In the genomic region with DNA sequence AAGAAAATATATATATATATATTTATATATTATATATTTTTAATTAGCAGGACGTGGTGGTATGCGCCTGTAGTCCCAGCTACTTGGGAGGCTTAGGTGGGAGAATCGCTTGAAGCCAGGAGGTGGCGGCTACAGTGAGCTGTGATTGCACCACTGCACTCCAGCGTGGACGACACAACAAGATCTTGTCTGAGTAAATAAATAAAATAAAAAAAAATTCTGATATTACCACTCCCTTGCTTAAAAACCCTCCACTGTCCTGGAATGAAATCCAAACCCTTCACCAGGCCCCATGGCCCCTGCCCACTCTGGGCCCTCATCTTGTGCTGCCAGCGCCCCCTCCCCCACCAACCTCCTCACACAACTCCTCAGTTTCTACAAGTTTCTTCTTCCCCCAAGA, we compare ENCODE assay signal across 13 cellular contexts. TPM values are rescaled to one million over a fixed set of nuclear protein-coding genes. Genes with fewer than 3 reads are reported as not detected.
DNase-seq lines count a peak whose midpoint lies in the region; ATAC-seq and TF ChIP-seq lines count a peak whose summit lies in the region.
"Had no signal": no experiment of that assay in that cellular context is flagged by ENCODE, and none has a peak within 500 bp of the region (broad histone marks: within the 10 kb centered on the region; RNA-seq: fewer than 3 reads in every experiment).

No MANE protein-coding gene starts in this region.

- no peaks in the 10 kb centered on the region for H3K36me3 Mint-ChIP-seq in T-cell

- ATAC-seq in heart left ventricle (no peak), Right ventricle myocardium superior (ENCODE audit: poor library complexity) (no peak), T-cell (replicated peaks in 1 of 4) (no peak), left lung (no peak), HG02798 (IDR thresholded peaks at IDR 0.05; ENCODE audit: poor library complexity, unreplicated experiment) (no peak)
- ATAC-seq: foreskin keratinocyte, HepG2 had no signal

- H3K14ac ChIP-seq in trophoblast cell (ENCODE audit: low read length), result no peak overlapping the region

- no peak overlapping the region for H2BK12ac ChIP-seq in trophoblast cell (ENCODE audit: low read length)

- no peak overlapping the region for H3K18ac ChIP-seq in trophoblast cell (ENCODE audit: low read length)

- H3K4me1 ChIP-seq in heart left ventricle (peaks cover 0 to 83% (median 40%) of the 10 kb centered on the region in 12 donors), left lung (peaks cover 0 to 88% of the 10 kb centered on the region in 2 donors), tibial nerve (peaks cover 0 to 81% (median 53%) of the 10 kb centered on the region in 4 donors), trophoblast cell (ENCODE audit: control insufficient read depth in 1 of 2, insufficient read depth in 2 of 2, low read length in 2 of 2) (peaks cover 5 to 8% of the 10 kb centered on the region in 2 experiments)

- peak overlapping the region; percentile 98 to 99 for H3K27ac Mint-ChIP-seq in T-cell
- H3K27ac Mint-ChIP-seq: progenitor cell of endocrine pancreas had no signal

- H3K4me3 ChIP-seq in heart left ventricle (no peak overlapping the region), left lung (no peak overlapping the region), tibial nerve (no peak overlapping the region), trophoblast cell (ENCODE audit: low read depth, low read length) (no peak overlapping the region)

- H3K9me3 Mint-ChIP-seq in T-cell, result no peaks in the 10 kb centered on the region
- H3K9me3 Mint-ChIP-seq: immature natural killer cell had no signal

- H2AFZ ChIP-seq in trophoblast cell (ENCODE audit: insufficient read depth, low read length, poor library complexity), result no peak overlapping the region

- H3K79me1 ChIP-seq in trophoblast cell (ENCODE audit: low read length), result peaks cover 5% of the 10 kb centered on the region

- H3K9ac ChIP-seq in trophoblast cell (ENCODE audit: low read length), result no peak overlapping the region

- H3K9me3 ChIP-seq in heart left ventricle (no peaks in the 10 kb centered on the region), left lung (no peaks in the 10 kb centered on the region), tibial nerve (no peaks in the 10 kb centered on the region), trophoblast cell (ENCODE audit: insufficient read depth, low read depth, low read length) (no peaks in the 10 kb centered on the region)

- 96 to 98% (median 97%) methylated on average over 7 of the region's 7 CpGs for WGBS in heart left ventricle, 4 donors
- 94% methylated on average over 7 of the region's 7 CpGs for WGBS in tibial nerve, 2 donors
- WGBS in trophoblast cell (ENCODE audit: extremely low coverage, insufficient coverage, insufficient read length), result no CpG with 5 or more reads among the region's 7 CpGs

- H3K36me3 ChIP-seq in heart left ventricle (peaks cover 0 to 5% (median 0%) of the 10 kb centered on the region in 9 donors), left lung (no peaks in the 10 kb centered on the region), tibial nerve (no peaks in the 10 kb centered on the region), trophoblast cell (ENCODE audit: control insufficient read depth in 1 of 2, insufficient read depth in 2 of 2, low read length in 2 of 2) (no peaks in the 10 kb centered on the region)

- H3K27me3 Mint-ChIP-seq in T-cell, result no peaks in the 10 kb centered on the region
- H3K27me3 Mint-ChIP-seq: progenitor cell of endocrine pancreas had no signal

- no peak overlapping the region for H3K23ac ChIP-seq in trophoblast cell (ENCODE audit: low read length)

- H3K4me3 Mint-ChIP-seq in T-cell, result peak overlapping the region; percentile 80 to 90 (median 88)

- H4K12ac ChIP-seq in trophoblast cell (ENCODE audit: low read depth, low read length), result no peak overlapping the region

- TF ChIP-seq POLR2A in heart left ventricle (IDR thresholded peaks at IDR 0.05), result no peak
- TF ChIP-seq POLR2A in tibial nerve (IDR thresholded peaks at IDR 0.05), result no peak

- no peak overlapping the region for H2BK5ac ChIP-seq in trophoblast cell (ENCODE audit: low read depth, low read length, poor library complexity)

- POLR2A ChIA-PET in T-cell (lab: Charles Lee), result interaction anchor here (0.6 to 1.0 kb wide), 2 partner anchors 41 to 50 kb away, joined by 4 read pairs; no protein-coding TSS in a partner anchor

- no peak for TF ChIP-seq CTCF in heart left ventricle (IDR thresholded peaks at IDR 0.05)
- no peak for TF ChIP-seq CTCF in left lung (IDR thresholded peaks at IDR 0.05)
- no peak for TF ChIP-seq CTCF in tibial nerve (IDR thresholded peaks at IDR 0.05)

- no peak for TF ChIP-seq EP300 in tibial nerve (IDR thresholded peaks at IDR 0.05)

- H3K4ac ChIP-seq in trophoblast cell (ENCODE audit: low read depth, low read length), result no peak overlapping the region

- no peak overlapping the region for H4K91ac ChIP-seq in trophoblast cell (ENCODE audit: low read depth, low read length)

- H3K4me2 ChIP-seq in trophoblast cell (ENCODE audit: low read length), result no peak overlapping the region

- H3K27me3 ChIP-seq in heart left ventricle, result no peaks in the 10 kb centered on the region
- H3K27me3 ChIP-seq in left lung, result no peaks in the 10 kb centered on the region
- no peaks in the 10 kb centered on the region for H3K27me3 ChIP-seq in tibial nerve
- no peaks in the 10 kb centered on the region for H3K27me3 ChIP-seq in trophoblast cell (ENCODE audit: insufficient read depth, low read length)
- H3K27me3 ChIP-seq: foreskin keratinocyte had no signal

- H2AK5ac ChIP-seq in trophoblast cell (ENCODE audit: low read length), result no peak overlapping the region

- intact Hi-C loops in heart left ventricle (cut with DNase I) (loop anchor here in 4 of 10 donors (5.0 kb wide), 2 partner anchors 40 to 45 kb away; no protein-coding TSS in a partner anchor), Right ventricle myocardium superior (cut with DNase I) (no loop called here), left lung (cut with DNase I) (no loop called here)

- H3K4me1 Mint-ChIP-seq in T-cell, result peaks cover 70 to 81% (median 78%) of the 10 kb centered on the region in 3 donors

- DNase-seq in heart left ventricle (peak in 1 of 5 donors; percentile 23), Right ventricle myocardium superior (no peak), T-cell (no peak), left lung (no peak), tibial nerve (ENCODE audit: low spot score in 2 of 2) (no peak), KG1 (lab: John Stamatoyannopoulos, UW) (no peak), trophoblast cell (no peak)
- DNase-seq: foreskin keratinocyte, immature natural killer cell, NCI-H1105 had no signal

- H3K27ac ChIP-seq in heart left ventricle (peak overlapping the region in 7 of 12 donors; percentile 36 to 87 (median 81)), left lung (peak overlapping the region; percentile 69 to 91), tibial nerve (peak overlapping the region in 3 of 4 donors; percentile 79 to 90 (median 84)), trophoblast cell (ENCODE audit: low read depth, low read length) (no peak overlapping the region)

- H2BK120ac ChIP-seq in trophoblast cell (ENCODE audit: insufficient read depth, low read length, poor library complexity), result no peak overlapping the region

- CTCF ChIA-PET in T-cell (lab: Charles Lee), result interaction anchor here in 1 of 2 donors (1.0 to 3.7 kb wide), 3 partner anchors 22 to 76 kb away, joined by 3 to 37 read pairs (median 6); no protein-coding TSS in a partner anchor

- no peak overlapping the region for H4K8ac ChIP-seq in trophoblast cell (ENCODE audit: low read depth, low read length)

- H3K79me2 ChIP-seq in trophoblast cell (ENCODE audit: control insufficient read depth, insufficient read depth, low read length, poor library complexity), result peaks cover 6% of the 10 kb centered on the region

RNA-seq across cellular contexts. Expression of gene ECE1, which starts 1.7 kb away (rescaled TPM):
- total RNA-seq in heart left ventricle (100 to 1,000 TPM in 1 of 9 donors, 10 to 100 TPM in 8; 37.3 to 140 (median 59.4) TPM), Right ventricle myocardium superior (45.3 TPM), T-cell (10 to 100 TPM; 81.0 to 94.5 (median 87.1) TPM), left lung (100 to 1,000 TPM in 1 of 2 donors, 10 to 100 TPM in 1; 91.7 to 107 TPM), tibial nerve (100 to 1,000 TPM in 2 of 4 donors, 10 to 100 TPM in 2; 84.1 to 128 (median 110) TPM)
- 10 to 100 TPM; 38.4 to 61.3 TPM for polyA plus RNA-seq in heart left ventricle
- polyA plus RNA-seq in trophoblast cell (2013), result 50.0 and 52.3 TPM in 2 replicates
